Comparison of ENCODE assay signal across 19 cellular contexts in the genomic region with DNA sequence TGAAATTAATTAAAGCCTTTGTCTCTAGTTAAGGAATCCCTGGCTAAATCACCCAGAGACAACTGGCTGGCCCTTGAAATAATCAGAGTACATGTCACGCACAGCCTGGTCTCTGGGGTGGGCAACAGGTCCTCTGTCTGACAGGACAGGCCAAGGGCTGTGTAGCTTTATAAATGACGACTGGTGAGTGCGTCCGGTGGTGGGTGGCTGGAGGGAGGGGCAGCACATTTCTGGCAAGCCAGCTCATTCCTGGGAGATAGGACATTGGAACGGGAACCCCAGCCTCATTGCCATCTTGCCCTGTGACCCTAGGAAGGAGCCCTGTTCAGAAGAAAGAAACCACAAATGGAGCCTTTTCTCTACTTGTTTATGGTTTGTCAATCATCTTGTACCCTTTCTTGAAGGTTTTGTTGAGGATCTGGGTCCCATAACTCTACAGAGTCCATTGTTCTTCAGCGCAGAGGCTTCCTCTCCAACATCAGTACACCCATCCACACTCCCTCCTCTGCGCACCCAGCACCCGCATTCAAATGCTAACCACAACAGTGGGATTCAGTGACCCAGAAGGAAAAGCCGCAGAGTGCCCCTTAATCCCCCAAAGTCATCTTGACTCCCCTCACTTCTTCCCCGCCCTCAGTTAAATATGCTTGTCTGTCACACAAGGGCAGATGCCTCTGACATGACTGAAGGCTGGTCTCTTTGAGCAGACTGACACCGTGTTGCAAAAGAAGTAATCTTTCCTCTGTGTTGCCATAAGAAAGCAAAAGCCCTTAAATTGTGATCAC.
DNase-seq lines count a peak whose midpoint lies in the region; ATAC-seq lines count a peak whose summit lies in the region.
"Had no signal": no experiment of that assay in that cellular context is flagged by ENCODE, and none has a peak within 500 bp of the region (broad histone marks: within the 10 kb centered on the region; RNA-seq: fewer than 3 reads in every experiment).

No MANE protein-coding gene starts in this region.

- no peaks in the 10 kb centered on the region for H3K27me3 ChIP-seq in HUES64 (ENCODE audit: insufficient read depth, low read length)
- H3K27me3 ChIP-seq: hepatocyte, neutrophil, SJSA1 had no signal

- WGBS in HUES64, result 51% methylated on average over 11 of the region's 11 CpGs

- peaks cover 4% of the 10 kb centered on the region; the same call in 1 of the 2 replicates for H3K36me3 ChIP-seq in HUES64 (ENCODE audit: insufficient read depth, low read length)
- H3K36me3 ChIP-seq: neutrophil, SJSA1 had no signal

- H3K9ac ChIP-seq in HUES64 (ENCODE audit: low read depth, low read length), result no peak overlapping the region

- no peak for ATAC-seq in GM18868 (IDR thresholded peaks at IDR 0.05; ENCODE audit: unreplicated experiment)
- ATAC-seq: foreskin keratinocyte had no signal

- peaks cover 17% of the 10 kb centered on the region; the same call in 1 of the 2 replicates for H3K4me1 ChIP-seq in HUES64 (ENCODE audit: insufficient read depth, low read length)
- H3K4me1 ChIP-seq: foreskin keratinocyte, SJSA1 had no signal

- DNase-seq in caudate nucleus (lab: John Stamatoyannopoulos, UW) (no peak), islet precursor cell (peak; percentile 59), substantia nigra (lab: John Stamatoyannopoulos, UW) (no peak), NCI-H2107 (lab: John Stamatoyannopoulos, UW) (no peak)
- DNase-seq in activated effector memory CD4-positive, alpha-beta T cell treated with anti-CD3 and anti-CD28 coated beads, Interleukin-2, amount 50 U/mL, for 16 hours, result no peak
- DNase-seq: ACHN; activated naive CD4-positive, alpha-beta T cell treated with anti-CD3 and anti-CD28 coated beads, Interleukin-2, amount 50 U/mL, for 16 hours; erythroblast; foreskin keratinocyte; GF-D8; kidney; NCI-H1694; NCI-H526 had no signal

- H3K27ac ChIP-seq in HUES64 (ENCODE audit: low read depth, low read length), result peak overlapping the region; percentile 58; the same call in 1 of the 2 replicates
- H3K27ac ChIP-seq in caudate nucleus (ENCODE audit: low read depth, low read length), result peak overlapping the region; percentile 64
- peak overlapping the region; percentile 76 for H3K27ac ChIP-seq in substantia nigra (ENCODE audit: low read depth, low read length, poor library complexity, severe bottlenecking)
- H3K27ac ChIP-seq: foreskin keratinocyte, hepatocyte, neutrophil, SJSA1, skin epidermis had no signal

- H3K9me3 ChIP-seq in HUES64 (ENCODE audit: insufficient read depth, low read depth, low read length), result peaks cover 14% of the 10 kb centered on the region
- H3K9me3 ChIP-seq: neutrophil, SJSA1 had no signal

- H3K4me3 ChIP-seq in HUES64 (ENCODE audit: low read length), result peak overlapping the region; percentile 2; the same call in 1 of the 2 replicates
- H3K4me3 ChIP-seq: hepatocyte, SJSA1, skin epidermis had no signal
